8 cellular contexts compared by ENCODE assay signal in the genomic region with DNA sequence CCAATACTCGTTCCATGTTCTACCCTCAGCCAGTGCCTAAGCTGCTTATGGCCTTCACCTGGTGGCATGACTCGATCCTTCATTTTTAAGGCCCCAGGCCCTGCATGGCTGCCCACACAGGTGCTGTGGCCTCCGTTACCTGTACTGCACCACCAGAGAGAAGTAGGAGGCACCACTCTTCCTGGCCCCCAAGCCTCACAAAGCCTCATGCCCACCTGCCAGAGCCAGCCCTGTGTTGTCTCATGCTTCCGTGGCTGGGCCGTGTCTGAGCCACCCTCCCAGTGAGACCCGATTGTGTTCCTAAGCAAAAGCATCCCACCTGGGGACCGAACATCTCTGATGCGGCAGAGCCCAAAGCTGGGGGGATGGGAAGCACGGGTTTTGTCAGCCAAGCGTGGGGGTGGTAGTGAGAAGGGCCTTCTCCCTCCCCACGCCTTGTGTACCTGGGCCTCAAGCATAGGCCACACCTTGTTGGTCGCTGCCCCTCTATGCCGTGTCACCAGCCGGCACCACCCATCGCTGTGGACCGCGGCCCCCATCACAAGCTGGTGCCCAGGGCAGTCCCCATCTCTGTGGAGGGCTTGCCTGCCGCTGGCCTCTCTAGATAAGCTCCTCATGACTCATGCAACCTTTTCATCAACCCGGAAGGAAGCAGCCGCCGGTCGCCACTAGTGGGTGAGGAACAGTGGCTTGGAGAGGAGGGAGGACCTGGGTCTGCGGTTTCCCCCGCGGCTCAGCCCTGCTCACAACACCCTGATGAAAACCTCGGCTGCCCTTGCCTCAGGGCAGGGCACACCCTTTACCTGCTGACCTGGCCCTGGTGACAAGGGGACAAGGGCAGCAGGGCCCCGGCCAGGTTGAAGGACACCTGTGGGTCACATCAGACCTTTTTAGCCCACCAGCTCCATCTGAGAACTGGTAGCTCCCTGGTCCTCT. TPM values are rescaled to one million over a fixed set of nuclear protein-coding genes. Genes with fewer than 3 reads are reported as not detected.
DNase-seq lines count a peak whose midpoint lies in the region; ATAC-seq and TF ChIP-seq lines count a peak whose summit lies in the region.

No MANE protein-coding gene starts in this region.

- no peaks in the 10 kb centered on the region for H3K9me3 ChIP-seq in HEK293 (ENCODE audit: control insufficient read depth, insufficient read depth, low read depth, low read length)
- H3K9me3 ChIP-seq in mucosa of descending colon = no peaks in the 10 kb centered on the region

- CTCF ChIA-PET in HEK293 (lab: Yijun Ruan, JAX) = interaction anchor here (0.6 to 3.8 kb wide), 12 partner anchors 15 to 1526 kb away, joined by 3 to 34 read pairs (median 4); a partner anchor contains a TSS

- H3K4me3 ChIP-seq in GM12865 (ENCODE audit: low read depth, low read length) (peak overlapping the region; percentile 79), HEK293 (ENCODE audit: low read depth, low read length) (peak overlapping the region; percentile 38), mucosa of descending colon (no peak overlapping the region)

- H3K4me1 ChIP-seq in HEK293 (ENCODE audit: control insufficient read depth, insufficient read depth, low read length) (peaks cover 4% of the 10 kb centered on the region), mucosa of descending colon (ENCODE audit: low read depth) (peaks cover 71% of the 10 kb centered on the region)

- POLR2A ChIA-PET in HEK293 (lab: Yijun Ruan, JAX) = interaction anchor here (0.6 to 3.8 kb wide), 6 partner anchors 13 to 239 kb away, joined by 3 to 46 read pairs (median 4); a partner anchor contains a TSS

- intact Hi-C loops in mucosa of descending colon (cut with DNase I, micrococcal nuclease) = no loop called here

- peak overlapping the region; percentile 76 for H3K27ac ChIP-seq in HEK293 (ENCODE audit: extremely low read depth, low read depth, low read length)

- TF ChIP-seq CTCF in GM12865 (IDR thresholded peaks at IDR 0.05; ENCODE audit: insufficient read depth, low read depth, low read length, missing control alignments) (no peak), HEK293 (tag by site-specific recombination; IDR thresholded peaks at IDR 0.05) (no peak), mucosa of descending colon (IDR thresholded peaks at IDR 0.05) (no peak)

- DNase-seq in GM12865 (ENCODE audit: low read depth) (peak; percentile 94), NCI-H2029 (lab: John Stamatoyannopoulos, UW) (peak; percentile 87), dermis microvascular lymphatic vessel endothelial cell (ENCODE audit: low read depth in 2 of 2) (peak; percentile 77 to 91), mucosa of descending colon (peak; percentile 87 to 97 (median 89)), DMS114 treated with DMSO at 0.1 percent for 48 hours (lab: John Stamatoyannopoulos, UW; ENCODE audit: unreplicated experiment) (no peak)
- DNase-seq in activated CD4-positive, alpha-beta T cell treated with anti-CD3 and anti-CD28 coated beads for 48 hours = peak; percentile 92
- DNase-seq in stimulated activated CD8-positive, alpha-beta memory T cell treated with anti-CD3 and anti-CD28 coated beads, Interleukin-7, amount 100 ng/mL, for 4 hours (ENCODE audit: low read depth in 2 of 2) = peak; percentile 89 to 90

- peak; percentile 54 for ATAC-seq in mucosa of descending colon

- H3K36me3 ChIP-seq in HEK293 (ENCODE audit: control insufficient read depth in 2 of 2, insufficient read depth in 1 of 2, low read length in 2 of 2) (peaks cover 0 to 21% of the 10 kb centered on the region in 2 experiments; a peak in 1 of 3 replicates), mucosa of descending colon (ENCODE audit: low read depth) (no peaks in the 10 kb centered on the region)

TF ChIP-seq in HEK293, 187 proteins besides CTCF, POLR2A, EP300 and RAD21 (continues in another document):
- TF ChIP-seq, protein P1, sequence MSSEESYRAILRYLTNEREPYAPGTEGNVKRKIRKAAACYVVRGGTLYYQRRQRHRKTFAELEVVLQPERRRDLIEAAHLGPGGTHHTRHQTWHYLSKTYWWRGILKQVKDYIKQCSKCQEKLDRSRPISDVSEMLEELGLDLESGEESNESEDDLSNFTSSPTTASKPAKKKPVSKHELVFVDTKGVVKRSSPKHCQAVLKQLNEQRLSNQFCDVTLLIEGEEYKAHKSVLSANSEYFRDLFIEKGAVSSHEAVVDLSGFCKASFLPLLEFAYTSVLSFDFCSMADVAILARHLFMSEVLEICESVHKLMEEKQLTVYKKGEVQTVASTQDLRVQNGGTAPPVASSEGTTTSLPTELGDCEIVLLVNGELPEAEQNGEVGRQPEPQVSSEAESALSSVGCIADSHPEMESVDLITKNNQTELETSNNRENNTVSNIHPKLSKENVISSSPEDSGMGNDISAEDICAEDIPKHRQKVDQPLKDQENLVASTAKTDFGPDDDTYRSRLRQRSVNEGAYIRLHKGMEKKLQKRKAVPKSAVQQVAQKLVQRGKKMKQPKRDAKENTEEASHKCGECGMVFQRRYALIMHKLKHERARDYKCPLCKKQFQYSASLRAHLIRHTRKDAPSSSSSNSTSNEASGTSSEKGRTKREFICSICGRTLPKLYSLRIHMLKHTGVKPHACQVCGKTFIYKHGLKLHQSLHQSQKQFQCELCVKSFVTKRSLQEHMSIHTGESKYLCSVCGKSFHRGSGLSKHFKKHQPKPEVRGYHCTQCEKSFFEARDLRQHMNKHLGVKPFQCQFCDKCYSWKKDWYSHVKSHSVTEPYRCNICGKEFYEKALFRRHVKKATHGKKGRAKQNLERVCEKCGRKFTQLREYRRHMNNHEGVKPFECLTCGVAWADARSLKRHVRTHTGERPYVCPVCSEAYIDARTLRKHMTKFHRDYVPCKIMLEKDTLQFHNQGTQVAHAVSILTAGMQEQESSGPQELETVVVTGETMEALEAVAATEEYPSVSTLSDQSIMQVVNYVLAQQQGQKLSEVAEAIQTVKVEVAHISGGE (tag by site-specific recombination; conservative IDR thresholded peaks at IDR 0.05; ENCODE audit: low read depth) = no peak
- TF ChIP-seq ZNF248 (tag by site-specific recombination; IDR thresholded peaks at IDR 0.05) (no peak), ZNF560 (tag by site-specific recombination; IDR thresholded peaks at IDR 0.05; ENCODE audit: borderline replicate concordance) (no peak), ZNF610 (tag by site-specific recombination; IDR thresholded peaks at IDR 0.05; ENCODE audit: borderline replicate concordance) (no peak), ZBTB7A (tag by site-specific recombination; IDR thresholded peaks at IDR 0.05; ENCODE audit: low read depth) (no peak), ZNF48 (tag by site-specific recombination; IDR thresholded peaks at IDR 0.05) (no peak), SP7 (tag by site-specific recombination; IDR thresholded peaks at IDR 0.05) (no peak), GLI2 (tag by site-specific recombination; IDR thresholded peaks at IDR 0.05; ENCODE audit: borderline replicate concordance, low read depth) (no peak), ZFP41 (tag by site-specific recombination; IDR thresholded peaks at IDR 0.05; ENCODE audit: borderline replicate concordance) (no peak), ZNF670 (tag by site-specific recombination; IDR thresholded peaks at IDR 0.05; ENCODE audit: low read depth) (no peak), SP2 (tag by site-specific recombination; IDR thresholded peaks at IDR 0.05) (peak; percentile 42)
- TF ChIP-seq, protein P2, sequence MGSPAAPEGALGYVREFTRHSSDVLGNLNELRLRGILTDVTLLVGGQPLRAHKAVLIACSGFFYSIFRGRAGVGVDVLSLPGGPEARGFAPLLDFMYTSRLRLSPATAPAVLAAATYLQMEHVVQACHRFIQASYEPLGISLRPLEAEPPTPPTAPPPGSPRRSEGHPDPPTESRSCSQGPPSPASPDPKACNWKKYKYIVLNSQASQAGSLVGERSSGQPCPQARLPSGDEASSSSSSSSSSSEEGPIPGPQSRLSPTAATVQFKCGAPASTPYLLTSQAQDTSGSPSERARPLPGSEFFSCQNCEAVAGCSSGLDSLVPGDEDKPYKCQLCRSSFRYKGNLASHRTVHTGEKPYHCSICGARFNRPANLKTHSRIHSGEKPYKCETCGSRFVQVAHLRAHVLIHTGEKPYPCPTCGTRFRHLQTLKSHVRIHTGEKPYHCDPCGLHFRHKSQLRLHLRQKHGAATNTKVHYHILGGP (tag by site-specific recombination; IDR thresholded peaks at IDR 0.05) = no peak

RNA-seq across cellular contexts. Expression of a gene that starts 2.7 kb away (rescaled TPM):
- total RNA-seq in dermis microvascular lymphatic vessel endothelial cell (16.2 and 38.6 TPM in 2 replicates), mucosa of descending colon (100 to 1,000 TPM in 1 of 3 donors, 10 to 100 TPM in 2; 76.4 to 119 (median 76.9) TPM)

RNA-seq across cellular contexts. Expression of a gene that starts 5.4 kb away (rescaled TPM):
- total RNA-seq in dermis microvascular lymphatic vessel endothelial cell = 1.4 and 1.8 TPM in 2 replicates
- 1 to 10 TPM; 3.5 to 5.3 (median 4.3) TPM for total RNA-seq in mucosa of descending colon

RNA-seq across cellular contexts. Expression of a gene that starts 7.7 kb away (rescaled TPM):
- total RNA-seq in dermis microvascular lymphatic vessel endothelial cell = 3.2 and 6.2 TPM in 2 replicates
- 10 to 100 TPM; 23.0 to 32.7 (median 23.5) TPM for total RNA-seq in mucosa of descending colon

RNA-seq across cellular contexts. Expression of a gene that starts 21.0 kb away (rescaled TPM):
- total RNA-seq in dermis microvascular lymphatic vessel endothelial cell (20.4 and 22.6 TPM in 2 replicates), mucosa of descending colon (10 to 100 TPM; 34.0 to 55.5 (median 40.4) TPM)

RNA-seq across cellular contexts. Expression of a gene that starts 59.7 kb away (rescaled TPM):
- 0.13 TPM in 2 replicates for total RNA-seq in dermis microvascular lymphatic vessel endothelial cell
- total RNA-seq in mucosa of descending colon = 100 to 1,000 TPM in 1 of 3 donors, 10 to 100 TPM in 2; 47.1 to 132 (median 76.8) TPM
